9 cellular contexts compared by ENCODE assay signal in the genomic region with DNA sequence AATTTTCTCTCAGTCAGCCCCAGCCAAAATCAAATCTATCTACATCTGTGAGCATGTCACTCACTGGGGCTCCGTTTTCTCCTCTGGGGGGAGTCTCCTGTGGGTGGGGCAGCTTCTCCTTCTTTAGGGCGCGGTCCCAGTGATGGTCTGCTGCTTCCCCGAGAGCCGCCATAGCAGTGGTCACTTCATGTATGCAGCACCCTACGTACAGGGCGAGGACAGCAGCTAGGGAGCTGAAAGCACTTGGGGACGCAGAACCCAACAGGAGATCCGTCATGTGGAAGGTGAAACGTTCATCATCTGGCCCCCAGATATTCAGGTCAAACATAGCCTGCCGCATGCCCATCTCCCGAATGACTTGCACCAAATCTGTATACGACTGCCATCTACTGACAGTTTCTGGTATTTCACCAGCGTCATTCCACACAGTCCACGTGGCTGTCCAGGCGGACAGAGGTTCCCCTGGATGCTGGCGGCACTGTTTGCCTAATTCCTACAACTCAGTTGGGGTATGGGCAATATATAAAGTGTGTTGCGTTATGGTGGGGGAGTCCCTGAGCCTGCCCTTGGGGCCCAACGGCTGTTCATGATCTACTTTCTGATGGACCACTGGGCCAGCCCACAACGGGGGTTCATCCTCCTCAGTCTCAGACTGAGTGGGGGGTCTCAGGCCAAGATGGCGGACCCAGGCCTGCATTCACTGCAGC.
DNase-seq lines count a peak whose midpoint lies in the region; ATAC-seq, FAIRE-seq and TF ChIP-seq lines count a peak whose summit lies in the region.
"Had no signal": no experiment of that assay in that cellular context is flagged by ENCODE, and none has a peak within 500 bp of the region (broad histone marks: within the 10 kb centered on the region; RNA-seq: fewer than 3 reads in every experiment).

No MANE protein-coding gene starts in this region.

- H3K9me3 ChIP-seq in ascending aorta (no peaks in the 10 kb centered on the region), left lung (no peaks in the 10 kb centered on the region)

- no peaks in the 10 kb centered on the region for H3K4me1 Mint-ChIP-seq in activated CD8-positive, alpha-beta memory T cell treated with anti-CD3 and anti-CD28 coated beads, Interleukin-2, amount 10 ng/mL, durations not matched to agents 7 days and 5 days
- H3K4me1 Mint-ChIP-seq in T-helper 2 cell treated with Interferon-gamma antibody and Interleukin-4, amounts not matched to agents 5 μg/mL and 100 μg/mL, for 36 hours (ENCODE audit: low read depth): no peaks in the 10 kb centered on the region
- H3K4me1 Mint-ChIP-seq: activated B cell treated with CpG ODN at 0.5 μM for 24 hours had no signal

- H3K27ac Mint-ChIP-seq in activated CD8-positive, alpha-beta memory T cell treated with anti-CD3 and anti-CD28 coated beads, Interleukin-2, amount 10 ng/mL, durations not matched to agents 7 days and 5 days: no peak overlapping the region
- no peak overlapping the region for H3K27ac Mint-ChIP-seq in T-helper 2 cell treated with Interferon-gamma antibody and Interleukin-4, amounts not matched to agents 5 μg/mL and 100 μg/mL, for 36 hours
- H3K27ac Mint-ChIP-seq: activated B cell treated with CpG ODN at 0.5 μM for 24 hours had no signal

- intact Hi-C loops in ascending aorta (cut with DNase I): no loop called here
- intact Hi-C loops in left lung (cut with DNase I): no loop called here

- H3K36me3 Mint-ChIP-seq in activated CD8-positive, alpha-beta memory T cell treated with anti-CD3 and anti-CD28 coated beads, Interleukin-2, amount 10 ng/mL, durations not matched to agents 7 days and 5 days: no peaks in the 10 kb centered on the region
- H3K36me3 Mint-ChIP-seq in T-helper 2 cell treated with Interferon-gamma antibody and Interleukin-4, amounts not matched to agents 5 μg/mL and 100 μg/mL, for 36 hours (ENCODE audit: low read depth): no peaks in the 10 kb centered on the region

- H3K4me1 ChIP-seq in ascending aorta (no peaks in the 10 kb centered on the region), left lung (no peaks in the 10 kb centered on the region)

- DNase-seq in GM12891 (ENCODE audit: insufficient read length, low spot score) (no peak), ascending aorta (ENCODE audit: low spot score in 2 of 2) (no peak), left lung (peak in 1 of 2 donors; percentile 61), NCI-H1417 (lab: John Stamatoyannopoulos, UW) (no peak)
- no peak for DNase-seq in activated CD8-positive, alpha-beta memory T cell treated with anti-CD3 and anti-CD28 coated beads, Interleukin-2, amount 10 ng/mL, durations not matched to agents 7 days and 5 days
- no peak for DNase-seq in T-helper 2 cell treated with Interferon-gamma antibody and Interleukin-4, amounts not matched to agents 5 μg/mL and 100 μg/mL, for 36 hours (ENCODE audit: low spot score)
- DNase-seq: activated B cell treated with CpG ODN at 0.5 μM for 24 hours had no signal

- TF ChIP-seq CTCF in ascending aorta (IDR thresholded peaks at IDR 0.05) (peak in 2 of 3 experiments; percentile 32 to 38), left lung (IDR thresholded peaks at IDR 0.05) (peak; percentile 44)

- FAIRE-seq in GM12891 (lab: Jason Lieb, UNC): peak; percentile 82

- no peak for TF ChIP-seq POLR2A in GM12891 (IDR thresholded peaks at IDR 0.05; ENCODE audit: low read depth, low read length)

- H3K27me3 ChIP-seq in ascending aorta (no peaks in the 10 kb centered on the region), left lung (no peaks in the 10 kb centered on the region)

- ATAC-seq in HG03342 (IDR thresholded peaks at IDR 0.05; ENCODE audit: unreplicated experiment) (peak; percentile 81), left lung (peak; percentile 69), HG03439 (IDR thresholded peaks at IDR 0.05; ENCODE audit: unreplicated experiment) (no peak)
- ATAC-seq in activated CD8-positive, alpha-beta memory T cell treated with anti-CD3 and anti-CD28 coated beads, Interleukin-2, amount 10 ng/mL, durations not matched to agents 7 days and 5 days: no peak

- no peaks in the 10 kb centered on the region for H3K36me3 ChIP-seq in ascending aorta
- H3K36me3 ChIP-seq in left lung: no peaks in the 10 kb centered on the region

- H3K27ac ChIP-seq in ascending aorta (no peak overlapping the region), left lung (no peak overlapping the region)

- H3K27me3 Mint-ChIP-seq in activated CD8-positive, alpha-beta memory T cell treated with anti-CD3 and anti-CD28 coated beads, Interleukin-2, amount 10 ng/mL, durations not matched to agents 7 days and 5 days: no peaks in the 10 kb centered on the region
- H3K27me3 Mint-ChIP-seq in T-helper 2 cell treated with Interferon-gamma antibody and Interleukin-4, amounts not matched to agents 5 μg/mL and 100 μg/mL, for 36 hours (ENCODE audit: low read depth): no peaks in the 10 kb centered on the region
- H3K27me3 Mint-ChIP-seq: activated B cell treated with CpG ODN at 0.5 μM for 24 hours had no signal

- H3K4me3 Mint-ChIP-seq in activated CD8-positive, alpha-beta memory T cell treated with anti-CD3 and anti-CD28 coated beads, Interleukin-2, amount 10 ng/mL, durations not matched to agents 7 days and 5 days: no peak overlapping the region
- no peak overlapping the region for H3K4me3 Mint-ChIP-seq in T-helper 2 cell treated with Interferon-gamma antibody and Interleukin-4, amounts not matched to agents 5 μg/mL and 100 μg/mL, for 36 hours
- H3K4me3 Mint-ChIP-seq: activated B cell treated with CpG ODN at 0.5 μM for 24 hours had no signal

- H3K4me3 ChIP-seq in ascending aorta (no peak overlapping the region), left lung (no peak overlapping the region)

- H3K9me3 Mint-ChIP-seq in activated CD8-positive, alpha-beta memory T cell treated with anti-CD3 and anti-CD28 coated beads, Interleukin-2, amount 10 ng/mL, durations not matched to agents 7 days and 5 days (ENCODE audit: low read depth): peaks cover 3% of the 10 kb centered on the region
- H3K9me3 Mint-ChIP-seq in T-helper 2 cell treated with Interferon-gamma antibody and Interleukin-4, amounts not matched to agents 5 μg/mL and 100 μg/mL, for 36 hours: no peaks in the 10 kb centered on the region

- CTCF ChIA-PET in activated CD8-positive, alpha-beta memory T cell treated with anti-CD3 and anti-CD28 coated beads, Interleukin-2, amount 10 ng/mL, durations not matched to agents 7 days and 5 days (lab: Charles Lee): no interaction called here

TF ChIP-seq in GM12891, 5 proteins besides CTCF, POLR2A, EP300 and RAD21:
- TF ChIP-seq TAF1 (IDR thresholded peaks at IDR 0.05; ENCODE audit: low read depth, low read length) (no peak), POLR2AphosphoS5 (IDR thresholded peaks at IDR 0.05; ENCODE audit: low read depth, low read length) (no peak), POU2F2 (IDR thresholded peaks at IDR 0.05; ENCODE audit: low read depth, low read length) (no peak), SPI1 (IDR thresholded peaks at IDR 0.05; ENCODE audit: low read depth, low read length) (no peak), PAX5 (IDR thresholded peaks at IDR 0.05; ENCODE audit: insufficient read depth, low read length, severe bottlenecking) (no peak)

Comparison
In these comparisons a context has a peak if more than half of its experiments do, and no peak if none do; other contexts are left out.
1. ATAC-seq: peak in HG03342 (single experiment) and left lung (single experiment); none in HG03439 (single experiment) and activated CD8-positive, alpha-beta memory T cell treated with anti-CD3 and anti-CD28 coated beads, Interleukin-2, amount 10 ng/mL, durations not matched to agents 7 days and 5 days (single experiment).